Comparison of ENCODE assay signal across 1 cellular context in genomic region chr1:212645563-212646543, GRCh38.
A peak's percentile ranks its signal among the peaks of the same experiment; 100 is the strongest.
TF ChIP-seq lines count a peak whose summit lies in the region.

No MANE protein-coding gene starts in this region.

TF ChIP-seq in HepG2, 621 proteins besides CTCF, POLR2A, EP300 and RAD21:
- TF ChIP-seq NR2F1 (CRISPR knock-in tag; IDR thresholded peaks at IDR 0.05) = no peak
- peak; percentile 41; the same call in 1 of the 2 replicates for TF ChIP-seq SOX5 (CRISPR knock-in tag; IDR thresholded peaks at IDR 0.05; ENCODE audit: borderline replicate concordance)
- TF ChIP-seq NFE2L2 (IDR thresholded peaks at IDR 0.05; ENCODE audit: low read length) = peak; percentile 41
- 0 out of 2 replicates have a peak, but pooled peaks have one; percentile 14 for TF ChIP-seq ARID5B (CRISPR knock-in tag; IDR thresholded peaks at IDR 0.05)
- no peak for TF ChIP-seq FOXO4 (CRISPR knock-in tag; conservative IDR thresholded peaks at IDR 0.05)
- 0 out of 2 replicates have a peak, but pooled peaks have one; percentile 34 for TF ChIP-seq ZNF468 (CRISPR knock-in tag; IDR thresholded peaks at IDR 0.05)
- TF ChIP-seq NR2C2 (CRISPR knock-in tag; IDR thresholded peaks at IDR 0.05; ENCODE audit: borderline replicate concordance) = no peak
- TF ChIP-seq POLR2G (IDR thresholded peaks at IDR 0.05; ENCODE audit: low read depth, low read length) = no peak
- no peak for TF ChIP-seq THAP7 (CRISPR knock-in tag; IDR thresholded peaks at IDR 0.05)
- no peak for TF ChIP-seq RBFOX2 (IDR thresholded peaks at IDR 0.05; ENCODE audit: low read depth, low read length)
- 0 out of 2 replicates have a peak, but pooled peaks have one; percentile 13 for TF ChIP-seq SKIL (CRISPR knock-in tag; IDR thresholded peaks at IDR 0.05; ENCODE audit: borderline replicate concordance)
- TF ChIP-seq RARA (CRISPR knock-in tag; IDR thresholded peaks at IDR 0.05) = no peak
- TF ChIP-seq RARG (CRISPR knock-in tag; IDR thresholded peaks at IDR 0.05; ENCODE audit: low read depth) = no peak
- no peak for TF ChIP-seq ZNF879 (CRISPR knock-in tag; IDR thresholded peaks at IDR 0.05)
- no peak for TF ChIP-seq ZNF891 (CRISPR knock-in tag; IDR thresholded peaks at IDR 0.05)
- TF ChIP-seq ZNF569 (CRISPR knock-in tag; IDR thresholded peaks at IDR 0.05; ENCODE audit: borderline replicate concordance) = no peak
